In the genomic region with DNA sequence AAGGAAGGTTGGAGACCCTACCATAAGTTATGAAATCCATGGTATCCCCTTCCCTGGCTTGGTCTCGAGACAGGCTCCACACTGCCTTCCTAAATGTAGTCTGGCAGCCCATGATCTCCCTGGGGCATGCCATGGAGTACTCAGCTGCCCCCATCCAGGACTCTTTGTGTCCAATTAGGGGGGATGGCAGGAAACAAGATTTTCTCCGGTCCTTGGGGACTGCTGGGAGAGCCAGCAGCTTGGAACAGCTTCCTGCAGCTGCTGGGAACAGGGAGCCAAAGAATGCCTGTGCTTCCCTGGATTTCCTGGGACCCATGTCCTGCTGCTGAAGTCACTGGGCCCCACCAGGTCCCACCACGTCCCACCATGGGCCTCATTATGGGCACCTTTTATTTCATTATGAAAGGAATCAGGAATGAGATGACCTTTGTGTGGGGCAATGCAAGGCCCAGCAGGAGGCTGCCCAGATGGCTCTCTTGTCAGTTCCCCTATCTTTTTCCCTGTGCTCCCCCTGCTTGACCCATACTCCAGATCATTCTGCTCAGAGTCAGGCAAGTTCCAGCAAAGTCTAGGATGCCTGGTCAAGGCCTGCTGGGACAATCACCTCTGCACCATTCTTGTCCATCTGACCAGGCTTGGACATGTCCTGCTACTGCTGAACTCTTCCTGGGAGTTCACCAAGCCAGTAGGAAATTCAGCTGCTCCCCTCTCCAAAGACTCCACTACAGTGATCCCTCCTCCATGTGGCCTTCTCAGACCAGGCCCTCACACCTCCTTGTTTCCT, we compare ENCODE assay signal across 10 cellular contexts. TPM values are rescaled to one million over a fixed set of nuclear protein-coding genes. Genes with fewer than 3 reads are reported as not detected.
A peak's percentile ranks its signal among the peaks of the same experiment; 100 is the strongest.
DNase-seq lines count a peak whose midpoint lies in the region; ATAC-seq and TF ChIP-seq lines count a peak whose summit lies in the region.
"Had no signal": no experiment of that assay in that cellular context is flagged by ENCODE, and none has a peak within 500 bp of the region (broad histone marks: within the 10 kb centered on the region; RNA-seq: fewer than 3 reads in every experiment).

No MANE protein-coding gene starts in this region.

- peak; percentile 19 to 21 for ATAC-seq in lower lobe of right lung

- H3K4me3 ChIP-seq in adipocyte (ENCODE audit: low read length) (no peak overlapping the region), lower lobe of right lung (no peak overlapping the region)

- H3K36me3 ChIP-seq in adipocyte (ENCODE audit: control insufficient read depth, insufficient read depth, low read length, severe bottlenecking) (no peaks in the 10 kb centered on the region), lower lobe of right lung (no peaks in the 10 kb centered on the region)

- peak overlapping the region; percentile 42 for H3K9ac ChIP-seq in adipocyte (ENCODE audit: low read length)

- H3K9me3 ChIP-seq in adipocyte (ENCODE audit: control insufficient read depth, low read length) (no peaks in the 10 kb centered on the region), lower lobe of right lung (no peaks in the 10 kb centered on the region)

- peak overlapping the region; percentile 56 for H3K27ac ChIP-seq in lower lobe of right lung

- H3K27me3 ChIP-seq in adipocyte (replicated peaks; ENCODE audit: control insufficient read depth, insufficient read depth, low read length) = no peaks in the 10 kb centered on the region
- no peaks in the 10 kb centered on the region for H3K27me3 ChIP-seq in lower lobe of right lung (ENCODE audit: low read depth)

- DNase-seq in AG20443 (ENCODE audit: low spot score) = peak; percentile 8
- DNase-seq in adipocyte (ENCODE audit: low read depth) = no peak
- no peak for DNase-seq in lower lobe of right lung
- no peak for DNase-seq in dedifferentiated amniotic fluid mesenchymal stem cell (ENCODE audit: extremely low spot score)
- no peak for DNase-seq in NCI-H2081 treated with DMSO at 0.1 percent for 48 hours (lab: John Stamatoyannopoulos, UW)
- no peak for DNase-seq in NCI-H1092 (lab: John Stamatoyannopoulos, UW)
- DNase-seq: activated CD4-positive, CD25-positive, alpha-beta regulatory T cell treated with anti-CD3 and anti-CD28 coated beads, Interleukin-2, amount 50 U/mL, for 72 hours; EL; stimulated activated CD4-positive, alpha-beta T cell treated with anti-CD3 and anti-CD28 coated beads, Interleukin-1b, Interleukin-23, amount 100 ng/mL, for 48 hours; stimulated activated naive CD4-positive, alpha-beta T cell treated with Interleukin-2 at 50 U/mL for 16 hours had no signal

- H3K4me1 ChIP-seq in adipocyte (ENCODE audit: control insufficient read depth, insufficient read depth, low read length) (peaks cover 18% of the 10 kb centered on the region), lower lobe of right lung (peaks cover 13% of the 10 kb centered on the region)

- TF ChIP-seq CTCF in lower lobe of right lung (IDR thresholded peaks at IDR 0.05) = no peak

- intact Hi-C loops in lower lobe of right lung (cut with DNase I) = no loop called here

RNA-seq across cellular contexts. Expression of a gene that starts 15.0 kb away (rescaled TPM):
- total RNA-seq in lower lobe of right lung = 71.5 TPM

RNA-seq across cellular contexts. Expression of a gene that starts 26.0 kb away (rescaled TPM):
- 22.1 TPM for total RNA-seq in lower lobe of right lung

RNA-seq across cellular contexts. Expression of a gene that starts 32.8 kb away (rescaled TPM):
- total RNA-seq in lower lobe of right lung = 8.4 TPM

RNA-seq across cellular contexts. Expression of a gene that starts 42.9 kb away (rescaled TPM):
- total RNA-seq in lower lobe of right lung = 38.8 TPM

RNA-seq across cellular contexts. Expression of a gene that starts 43.3 kb away (rescaled TPM):
- 601 TPM for total RNA-seq in lower lobe of right lung
